Comparison of ENCODE assay signal across 17 cellular contexts in the genomic region with DNA sequence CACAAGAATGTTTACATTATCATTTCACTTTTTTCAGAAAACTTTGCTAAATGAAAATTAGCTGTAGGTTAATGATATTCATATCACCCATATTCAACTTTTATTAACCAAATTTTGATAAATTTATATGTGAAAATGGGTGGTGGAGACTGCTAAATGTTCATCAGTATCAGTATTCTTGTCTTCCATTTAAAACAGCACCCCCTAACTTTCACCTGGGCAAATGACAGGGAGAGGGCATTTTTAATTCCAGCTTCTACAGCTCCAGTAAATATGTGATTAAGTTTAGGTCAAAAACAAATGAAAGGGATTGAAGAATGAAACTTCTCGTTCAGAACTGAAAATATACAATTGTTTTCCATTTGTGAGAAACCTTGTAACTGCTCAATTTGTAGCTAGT.
DNase-seq lines count a peak whose midpoint lies in the region; ATAC-seq and TF ChIP-seq lines count a peak whose summit lies in the region.
"Had no signal": no experiment of that assay in that cellular context is flagged by ENCODE, and none has a peak within 500 bp of the region (broad histone marks: within the 10 kb centered on the region; RNA-seq: fewer than 3 reads in every experiment).

No MANE protein-coding gene starts in this region.

- no peaks in the 10 kb centered on the region for H3K4me1 Mint-ChIP-seq in activated CD4-positive, alpha-beta T cell treated with anti-CD3 and anti-CD28 coated beads, Interleukin-2, amount 10 ng/mL, durations not matched to agents 7 days and 5 days
- H3K4me1 Mint-ChIP-seq: T-cell had no signal

- H3K36me3 Mint-ChIP-seq in activated CD4-positive, alpha-beta T cell treated with anti-CD3 and anti-CD28 coated beads, Interleukin-2, amount 10 ng/mL, durations not matched to agents 7 days and 5 days (ENCODE audit: low read depth): no peaks in the 10 kb centered on the region
- H3K36me3 Mint-ChIP-seq: T-cell had no signal

- H4K20me1 ChIP-seq in HCT116 (ENCODE audit: insufficient read depth): no peaks in the 10 kb centered on the region

- no peaks in the 10 kb centered on the region for H3K27me3 Mint-ChIP-seq in activated CD4-positive, alpha-beta T cell treated with anti-CD3 and anti-CD28 coated beads, Interleukin-2, amount 10 ng/mL, durations not matched to agents 7 days and 5 days
- H3K27me3 Mint-ChIP-seq: T-cell had no signal

- H3K9me2 ChIP-seq in HCT116 (ENCODE audit: insufficient read depth): no peaks in the 10 kb centered on the region

- no peak overlapping the region for H2AFZ ChIP-seq in HCT116 (ENCODE audit: low read depth, low read length, poor library complexity, severe bottlenecking)
- H2AFZ ChIP-seq: hepatocyte had no signal

- BruUV-seq in HCT116 (replicated peaks; lab: Mats Ljungman, UMichigan): no TSS peak

- no peak overlapping the region for H3K9ac ChIP-seq in HCT116 (ENCODE audit: low read length)

- no peak overlapping the region for H3K4me3 Mint-ChIP-seq in activated CD4-positive, alpha-beta T cell treated with anti-CD3 and anti-CD28 coated beads, Interleukin-2, amount 10 ng/mL, durations not matched to agents 7 days and 5 days
- H3K4me3 Mint-ChIP-seq: activated T-helper 1 cell treated with anti-CD3 and anti-CD28 coated beads, Interleukin-12 subunit alpha, Interleukin-12 subunit beta, Interleukin-2, Interleukin-4 antibody, amounts not matched to agents 30 ng/mL and 10 ng/mL and 1 ng/mL, durations not matched to agents 14 hours and 24 hours and 36 hours; T-cell had no signal

- ATAC-seq in HCT116 (peak; percentile 57; the same call in 1 of the 2 replicates), foreskin keratinocyte (no peak), HG03095 (IDR thresholded peaks at IDR 0.05; ENCODE audit: unreplicated experiment) (no peak), GM19035 (IDR thresholded peaks at IDR 0.05; ENCODE audit: unreplicated experiment) (no peak)
- ATAC-seq: left cardiac atrium, T-cell had no signal

- CTCF ChIA-PET in HCT116 (lab: Charles Lee): interaction anchor here (0.7 to 1.9 kb wide), 10 partner anchors 10 to 46 kb away, joined by 3 to 5 read pairs (median 4); no protein-coding TSS in a partner anchor
- CTCF ChIA-PET in RWPE1 (lab: Yijun Ruan, JAX): interaction anchor here (0.5 to 1.2 kb wide), 12 partner anchors 8 to 1585 kb away, joined by 3 to 5 read pairs (median 3); no protein-coding TSS in a partner anchor
- CTCF ChIA-PET in activated CD4-positive, alpha-beta T cell treated with anti-CD3 and anti-CD28 coated beads, Interleukin-2, amount 10 ng/mL, durations not matched to agents 7 days and 5 days (lab: Charles Lee): interaction anchor here (1.1 to 1.5 kb wide), 2 partner anchors 8 to 12 kb away, joined by 3 read pairs; no protein-coding TSS in a partner anchor

- H3K79me2 ChIP-seq in HCT116 (ENCODE audit: insufficient read depth, low read length): no peaks in the 10 kb centered on the region
- H3K79me2 ChIP-seq: hepatocyte had no signal

- no peak overlapping the region for H3K27ac Mint-ChIP-seq in activated CD4-positive, alpha-beta T cell treated with anti-CD3 and anti-CD28 coated beads, Interleukin-2, amount 10 ng/mL, durations not matched to agents 7 days and 5 days
- H3K27ac Mint-ChIP-seq: activated T-helper 1 cell treated with anti-CD3 and anti-CD28 coated beads, Interleukin-12 subunit alpha, Interleukin-12 subunit beta, Interleukin-2, Interleukin-4 antibody, amounts not matched to agents 30 ng/mL and 10 ng/mL and 1 ng/mL, durations not matched to agents 14 hours and 24 hours and 36 hours; T-cell had no signal

- POLR2A ChIA-PET in HCT116 (lab: Charles Lee): interaction anchor here (0.5 kb wide), 1 partner anchor 233 kb away, joined by 4 read pairs; no protein-coding TSS in a partner anchor
- POLR2A ChIA-PET in RWPE1 (lab: Yijun Ruan, JAX; ENCODE audit: low non-redundant PET): no interaction called here
- POLR2A ChIA-PET in activated CD4-positive, alpha-beta T cell treated with anti-CD3 and anti-CD28 coated beads, Interleukin-2, amount 10 ng/mL, durations not matched to agents 7 days and 5 days (lab: Charles Lee): no interaction called here

- 0 out of 2 replicates have a peak, but pooled peaks have one; percentile 7 for TF ChIP-seq RAD21 in HCT116 (IDR thresholded peaks at IDR 0.05; ENCODE audit: low read depth)

- 76% methylated on average over 1 of the region's 1 CpG for WGBS in suprapubic skin

- H3K27me3 ChIP-seq in HCT116 (ENCODE audit: insufficient read depth, low read length) (no peaks in the 10 kb centered on the region), foreskin keratinocyte (no peaks in the 10 kb centered on the region), suprapubic skin (no peaks in the 10 kb centered on the region)
- H3K27me3 ChIP-seq: breast epithelium, hepatocyte, ovary had no signal

- intact Hi-C loops in HCT116 (cut with micrococcal nuclease): no loop called here

- H3K9me3 Mint-ChIP-seq in activated CD4-positive, alpha-beta T cell treated with anti-CD3 and anti-CD28 coated beads, Interleukin-2, amount 10 ng/mL, durations not matched to agents 7 days and 5 days: peaks cover 4% of the 10 kb centered on the region

- DNase-seq in HCT116 (ENCODE audit: low read depth, low spot score) (peak; percentile 3), RWPE1 (ENCODE audit: low spot score) (peak; percentile 13), foreskin keratinocyte (peak in 1 of 2 donors; percentile 17), suprapubic skin (ENCODE audit: low spot score in 2 of 2) (no peak)
- DNase-seq in activated CD4-positive, alpha-beta T cell treated with anti-CD3 and anti-CD28 coated beads, Interleukin-2, amount 10 ng/mL, durations not matched to agents 7 days and 5 days: no peak
- DNase-seq: left cardiac atrium; NCI-H1092; ovary; stimulated activated CD4-positive, alpha-beta T cell treated with anti-CD3 and anti-CD28 coated beads, Interleukin-4, amount 100 ng/mL, for 1 hour; T-cell had no signal

- H3K9me3 ChIP-seq in HCT116 (ENCODE audit: control insufficient read depth in 1 of 2, insufficient read depth in 1 of 2, low read depth in 1 of 2, low read length in 2 of 2) (no peaks in the 10 kb centered on the region), suprapubic skin (no peaks in the 10 kb centered on the region)
- H3K9me3 ChIP-seq: breast epithelium, ovary, thoracic aorta had no signal

- H3K4me3 ChIP-seq in HCT116 (replicated peaks in 1 of 2; ENCODE audit: low read depth in 1 of 2, low read length in 2 of 2) (no peak overlapping the region), suprapubic skin (no peak overlapping the region)
- H3K4me3 ChIP-seq: breast epithelium, hepatocyte, ovary, thoracic aorta had no signal

- TF ChIP-seq POLR2A in HCT116 (IDR thresholded peaks at IDR 0.05; ENCODE audit: borderline replicate concordance, extremely low read depth, insufficient read depth, insufficient read length) (no peak), suprapubic skin (IDR thresholded peaks at IDR 0.05) (no peak)

- peak; percentile 50 for TF ChIP-seq CTCF in C4-2B (conservative IDR thresholded peaks at IDR 0.05)
- peak; percentile 5 to 68 (median 45); a peak in 3 of 6 replicates for TF ChIP-seq CTCF in HCT116 (IDR thresholded peaks at IDR 0.05 in 2 of 3, conservative IDR thresholded peaks at IDR 0.05 in 1 of 3; ENCODE audit: borderline replicate concordance in 1 of 3, insufficient read depth in 1 of 3, low read depth in 2 of 3, low read length in 2 of 3)
- TF ChIP-seq CTCF in RWPE1 (conservative IDR thresholded peaks at IDR 0.05; ENCODE audit: low read depth): no peak
- TF ChIP-seq CTCF in foreskin keratinocyte (conservative IDR thresholded peaks at IDR 0.05): peak; percentile 52
- TF ChIP-seq CTCF in suprapubic skin (IDR thresholded peaks at IDR 0.05): no peak

- no peak overlapping the region for H3K27ac ChIP-seq in C4-2B
- no peak overlapping the region for H3K27ac ChIP-seq in HCT116 (ENCODE audit: low read depth, low read length)
- no peak overlapping the region for H3K27ac ChIP-seq in RWPE1
- no peak overlapping the region for H3K27ac ChIP-seq in foreskin keratinocyte
- H3K27ac ChIP-seq in suprapubic skin: no peak overlapping the region
- H3K27ac ChIP-seq: breast epithelium, hepatocyte, ovary, thoracic aorta had no signal

- H3K36me3 ChIP-seq in HCT116 (ENCODE audit: control insufficient read depth in 1 of 2, insufficient read depth in 2 of 2, low read length in 2 of 2) (no peaks in the 10 kb centered on the region), suprapubic skin (no peaks in the 10 kb centered on the region)
- H3K36me3 ChIP-seq: breast epithelium, ovary, thoracic aorta had no signal

- H3K4me1 ChIP-seq in HCT116 (ENCODE audit: control insufficient read depth in 1 of 2, insufficient read depth in 2 of 2, low read length in 2 of 2): no peaks in the 10 kb centered on the region
- H3K4me1 ChIP-seq in foreskin keratinocyte: no peaks in the 10 kb centered on the region
- H3K4me1 ChIP-seq in suprapubic skin: no peaks in the 10 kb centered on the region
- H3K4me1 ChIP-seq: breast epithelium had no signal

- RAD21 ChIA-PET in HCT116 (lab: Charles Lee; ENCODE audit: low non-redundant PET in 1 of 2, low total read pairs in 2 of 2, uncharacterized antibody in 2 of 2, unreplicated experiment in 2 of 2): no interaction called here

- no peak overlapping the region for H3K4me2 ChIP-seq in HCT116 (ENCODE audit: low read length)
- H3K4me2 ChIP-seq: hepatocyte had no signal

- TF ChIP-seq EP300 in suprapubic skin (IDR thresholded peaks at IDR 0.05): no peak

TF ChIP-seq in HCT116, 20 proteins besides CTCF, POLR2A, EP300 and RAD21:
- TF ChIP-seq CBX3 (IDR thresholded peaks at IDR 0.05; ENCODE audit: low read depth) (0 out of 2 replicates have a peak, but pooled peaks have one; percentile 17), EZH2phosphoT487 (IDR thresholded peaks at IDR 0.05; ENCODE audit: borderline replicate concordance) (no peak), TCF7L2 (IDR thresholded peaks at IDR 0.05; ENCODE audit: borderline replicate concordance, extremely low read depth, insufficient read depth, insufficient read length) (no peak)
- TF ChIP-seq, protein P1, sequence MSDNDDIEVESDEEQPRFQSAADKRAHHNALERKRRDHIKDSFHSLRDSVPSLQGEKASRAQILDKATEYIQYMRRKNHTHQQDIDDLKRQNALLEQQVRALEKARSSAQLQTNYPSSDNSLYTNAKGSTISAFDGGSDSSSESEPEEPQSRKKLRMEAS (IDR thresholded peaks at IDR 0.05): no peak

Comparison
In these comparisons a context has a peak if more than half of its experiments do, and no peak if none do; other contexts are left out.
1. CTCF ChIP-seq: peak in C4-2B (single experiment), HCT116 (3 of 3) and foreskin keratinocyte (single experiment); none in RWPE1 (single experiment) and suprapubic skin (0 of 2).
2. DNase-seq: peak in HCT116 (single experiment) and RWPE1 (single experiment); none in suprapubic skin (0 of 2) and activated CD4-positive, alpha-beta T cell treated with anti-CD3 and anti-CD28 coated beads, Interleukin-2, amount 10 ng/mL, durations not matched to agents 7 days and 5 days (single experiment).